1 cellular context compared by ENCODE assay signal in the genomic region with DNA sequence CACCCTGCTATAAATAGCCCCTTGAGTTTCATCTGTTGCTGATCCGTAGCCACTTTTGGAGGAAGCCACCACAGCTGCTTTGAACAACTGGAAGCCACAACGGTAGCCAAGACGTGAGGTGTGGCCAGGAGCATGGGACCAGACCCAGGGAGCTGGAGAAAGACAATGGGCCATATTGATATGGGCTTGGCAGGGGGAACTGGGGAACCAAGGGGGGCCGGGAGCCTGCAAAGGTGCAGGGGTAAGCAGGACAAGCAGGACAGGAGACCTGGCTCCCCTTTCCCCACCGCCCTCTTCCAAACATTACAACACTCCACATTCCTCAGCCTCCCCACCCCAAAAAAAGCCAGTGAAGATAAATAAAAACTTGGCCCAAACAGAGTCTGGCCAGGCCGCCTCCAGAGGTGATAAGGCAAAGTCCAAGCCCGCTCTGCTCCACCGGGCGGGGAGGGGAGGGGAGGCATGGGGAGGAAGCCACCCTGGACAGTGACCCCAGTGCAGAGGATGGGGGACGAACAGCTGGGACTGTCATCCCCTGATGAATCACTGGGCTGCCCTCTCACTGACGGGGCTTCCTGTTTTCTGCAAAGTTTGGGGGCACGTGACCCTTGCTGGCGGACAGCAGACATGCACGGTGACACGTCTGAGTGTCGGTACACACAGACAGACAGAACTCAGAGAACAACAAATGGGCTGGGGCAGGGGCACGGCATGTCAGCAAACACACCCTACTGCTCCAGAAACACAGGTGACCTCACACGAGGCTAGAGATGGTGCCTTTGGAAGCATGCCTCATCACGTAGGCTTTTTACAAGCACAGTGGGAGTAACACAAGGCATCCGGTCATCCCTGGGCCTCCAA.
TF ChIP-seq lines count a peak whose summit lies in the region.

No MANE protein-coding gene starts in this region.

TF ChIP-seq in HepG2, 621 proteins besides CTCF, POLR2A, EP300 and RAD21 (continued from another document and continues in another):
- TF ChIP-seq ZNF136 (CRISPR knock-in tag; IDR thresholded peaks at IDR 0.05; ENCODE audit: low read depth) (0 out of 2 replicates have a peak, but pooled peaks have one; percentile 63), ZNF256 (CRISPR knock-in tag; conservative IDR thresholded peaks at IDR 0.05) (0 out of 2 replicates have a peak, but pooled peaks have one; percentile 11), MAZ (IDR thresholded peaks at IDR 0.05; ENCODE audit: borderline replicate concordance, low read depth, low read length) (peak; percentile 99), MAZ (CRISPR knock-in tag; IDR thresholded peaks at IDR 0.05; ENCODE audit: low read depth) (peak; percentile 98), CENPX (CRISPR knock-in tag; IDR thresholded peaks at IDR 0.05) (no peak), FOXK1 (CRISPR knock-in tag; IDR thresholded peaks at IDR 0.05; ENCODE audit: borderline replicate concordance, low read depth) (peak; percentile 99), KMT2B (CRISPR knock-in tag; IDR thresholded peaks at IDR 0.05) (peak; percentile 71; the same call in 1 of the 2 replicates), KLF9 (CRISPR knock-in tag; IDR thresholded peaks at IDR 0.05; ENCODE audit: low read depth) (peak; percentile 96), ZNF670 (CRISPR knock-in tag; IDR thresholded peaks at IDR 0.05; ENCODE audit: borderline replicate concordance) (peak; percentile 76; the same call in 1 of the 2 replicates), ZNF549 (CRISPR knock-in tag; IDR thresholded peaks at IDR 0.05) (no peak), CREM (IDR thresholded peaks at IDR 0.05) (peak; percentile 89), CREM (CRISPR knock-in tag; IDR thresholded peaks at IDR 0.05) (no peak; the same call in 1 of the 2 replicates), DNMT3B (CRISPR knock-in tag; conservative IDR thresholded peaks at IDR 0.05) (peak; percentile 92), RBM22 (optimal IDR thresholded peaks at IDR 0.05; ENCODE audit: low read length) (no peak), ZBTB38 (CRISPR knock-in tag; IDR thresholded peaks at IDR 0.05) (peak; percentile 98), CBX1 (IDR thresholded peaks at IDR 0.05; ENCODE audit: low read depth) (peak; percentile 78), TBL1XR1 (IDR thresholded peaks at IDR 0.05; ENCODE audit: borderline replicate concordance, low read length, partially characterized antibody) (peak; percentile 90), ZNF20 (CRISPR knock-in tag; IDR thresholded peaks at IDR 0.05) (no peak), ATF7-NPFF (CRISPR knock-in tag; IDR thresholded peaks at IDR 0.05; ENCODE audit: low read depth) (peak; percentile 92; the same call in 1 of the 2 replicates), TCF7L2 (IDR thresholded peaks at IDR 0.05; ENCODE audit: low read depth, low read length) (no peak), POLR2AphosphoS5 (IDR thresholded peaks at IDR 0.05; ENCODE audit: low read depth, low read length) (peak; percentile 46)
- TF ChIP-seq, protein P1, sequence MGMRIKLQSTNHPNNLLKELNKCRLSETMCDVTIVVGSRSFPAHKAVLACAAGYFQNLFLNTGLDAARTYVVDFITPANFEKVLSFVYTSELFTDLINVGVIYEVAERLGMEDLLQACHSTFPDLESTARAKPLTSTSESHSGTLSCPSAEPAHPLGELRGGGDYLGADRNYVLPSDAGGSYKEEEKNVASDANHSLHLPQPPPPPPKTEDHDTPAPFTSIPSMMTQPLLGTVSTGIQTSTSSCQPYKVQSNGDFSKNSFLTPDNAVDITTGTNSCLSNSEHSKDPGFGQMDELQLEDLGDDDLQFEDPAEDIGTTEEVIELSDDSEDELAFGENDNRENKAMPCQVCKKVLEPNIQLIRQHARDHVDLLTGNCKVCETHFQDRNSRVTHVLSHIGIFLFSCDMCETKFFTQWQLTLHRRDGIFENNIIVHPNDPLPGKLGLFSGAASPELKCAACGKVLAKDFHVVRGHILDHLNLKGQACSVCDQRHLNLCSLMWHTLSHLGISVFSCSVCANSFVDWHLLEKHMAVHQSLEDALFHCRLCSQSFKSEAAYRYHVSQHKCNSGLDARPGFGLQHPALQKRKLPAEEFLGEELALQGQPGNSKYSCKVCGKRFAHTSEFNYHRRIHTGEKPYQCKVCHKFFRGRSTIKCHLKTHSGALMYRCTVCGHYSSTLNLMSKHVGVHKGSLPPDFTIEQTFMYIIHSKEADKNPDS (CRISPR knock-in tag; IDR thresholded peaks at IDR 0.05) = peak; percentile 99
- TF ChIP-seq, protein P2, sequence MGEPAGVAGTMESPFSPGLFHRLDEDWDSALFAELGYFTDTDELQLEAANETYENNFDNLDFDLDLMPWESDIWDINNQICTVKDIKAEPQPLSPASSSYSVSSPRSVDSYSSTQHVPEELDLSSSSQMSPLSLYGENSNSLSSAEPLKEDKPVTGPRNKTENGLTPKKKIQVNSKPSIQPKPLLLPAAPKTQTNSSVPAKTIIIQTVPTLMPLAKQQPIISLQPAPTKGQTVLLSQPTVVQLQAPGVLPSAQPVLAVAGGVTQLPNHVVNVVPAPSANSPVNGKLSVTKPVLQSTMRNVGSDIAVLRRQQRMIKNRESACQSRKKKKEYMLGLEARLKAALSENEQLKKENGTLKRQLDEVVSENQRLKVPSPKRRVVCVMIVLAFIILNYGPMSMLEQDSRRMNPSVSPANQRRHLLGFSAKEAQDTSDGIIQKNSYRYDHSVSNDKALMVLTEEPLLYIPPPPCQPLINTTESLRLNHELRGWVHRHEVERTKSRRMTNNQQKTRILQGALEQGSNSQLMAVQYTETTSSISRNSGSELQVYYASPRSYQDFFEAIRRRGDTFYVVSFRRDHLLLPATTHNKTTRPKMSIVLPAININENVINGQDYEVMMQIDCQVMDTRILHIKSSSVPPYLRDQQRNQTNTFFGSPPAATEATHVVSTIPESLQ (CRISPR knock-in tag; conservative IDR thresholded peaks at IDR 0.05) = no peak
- TF ChIP-seq, protein P3, sequence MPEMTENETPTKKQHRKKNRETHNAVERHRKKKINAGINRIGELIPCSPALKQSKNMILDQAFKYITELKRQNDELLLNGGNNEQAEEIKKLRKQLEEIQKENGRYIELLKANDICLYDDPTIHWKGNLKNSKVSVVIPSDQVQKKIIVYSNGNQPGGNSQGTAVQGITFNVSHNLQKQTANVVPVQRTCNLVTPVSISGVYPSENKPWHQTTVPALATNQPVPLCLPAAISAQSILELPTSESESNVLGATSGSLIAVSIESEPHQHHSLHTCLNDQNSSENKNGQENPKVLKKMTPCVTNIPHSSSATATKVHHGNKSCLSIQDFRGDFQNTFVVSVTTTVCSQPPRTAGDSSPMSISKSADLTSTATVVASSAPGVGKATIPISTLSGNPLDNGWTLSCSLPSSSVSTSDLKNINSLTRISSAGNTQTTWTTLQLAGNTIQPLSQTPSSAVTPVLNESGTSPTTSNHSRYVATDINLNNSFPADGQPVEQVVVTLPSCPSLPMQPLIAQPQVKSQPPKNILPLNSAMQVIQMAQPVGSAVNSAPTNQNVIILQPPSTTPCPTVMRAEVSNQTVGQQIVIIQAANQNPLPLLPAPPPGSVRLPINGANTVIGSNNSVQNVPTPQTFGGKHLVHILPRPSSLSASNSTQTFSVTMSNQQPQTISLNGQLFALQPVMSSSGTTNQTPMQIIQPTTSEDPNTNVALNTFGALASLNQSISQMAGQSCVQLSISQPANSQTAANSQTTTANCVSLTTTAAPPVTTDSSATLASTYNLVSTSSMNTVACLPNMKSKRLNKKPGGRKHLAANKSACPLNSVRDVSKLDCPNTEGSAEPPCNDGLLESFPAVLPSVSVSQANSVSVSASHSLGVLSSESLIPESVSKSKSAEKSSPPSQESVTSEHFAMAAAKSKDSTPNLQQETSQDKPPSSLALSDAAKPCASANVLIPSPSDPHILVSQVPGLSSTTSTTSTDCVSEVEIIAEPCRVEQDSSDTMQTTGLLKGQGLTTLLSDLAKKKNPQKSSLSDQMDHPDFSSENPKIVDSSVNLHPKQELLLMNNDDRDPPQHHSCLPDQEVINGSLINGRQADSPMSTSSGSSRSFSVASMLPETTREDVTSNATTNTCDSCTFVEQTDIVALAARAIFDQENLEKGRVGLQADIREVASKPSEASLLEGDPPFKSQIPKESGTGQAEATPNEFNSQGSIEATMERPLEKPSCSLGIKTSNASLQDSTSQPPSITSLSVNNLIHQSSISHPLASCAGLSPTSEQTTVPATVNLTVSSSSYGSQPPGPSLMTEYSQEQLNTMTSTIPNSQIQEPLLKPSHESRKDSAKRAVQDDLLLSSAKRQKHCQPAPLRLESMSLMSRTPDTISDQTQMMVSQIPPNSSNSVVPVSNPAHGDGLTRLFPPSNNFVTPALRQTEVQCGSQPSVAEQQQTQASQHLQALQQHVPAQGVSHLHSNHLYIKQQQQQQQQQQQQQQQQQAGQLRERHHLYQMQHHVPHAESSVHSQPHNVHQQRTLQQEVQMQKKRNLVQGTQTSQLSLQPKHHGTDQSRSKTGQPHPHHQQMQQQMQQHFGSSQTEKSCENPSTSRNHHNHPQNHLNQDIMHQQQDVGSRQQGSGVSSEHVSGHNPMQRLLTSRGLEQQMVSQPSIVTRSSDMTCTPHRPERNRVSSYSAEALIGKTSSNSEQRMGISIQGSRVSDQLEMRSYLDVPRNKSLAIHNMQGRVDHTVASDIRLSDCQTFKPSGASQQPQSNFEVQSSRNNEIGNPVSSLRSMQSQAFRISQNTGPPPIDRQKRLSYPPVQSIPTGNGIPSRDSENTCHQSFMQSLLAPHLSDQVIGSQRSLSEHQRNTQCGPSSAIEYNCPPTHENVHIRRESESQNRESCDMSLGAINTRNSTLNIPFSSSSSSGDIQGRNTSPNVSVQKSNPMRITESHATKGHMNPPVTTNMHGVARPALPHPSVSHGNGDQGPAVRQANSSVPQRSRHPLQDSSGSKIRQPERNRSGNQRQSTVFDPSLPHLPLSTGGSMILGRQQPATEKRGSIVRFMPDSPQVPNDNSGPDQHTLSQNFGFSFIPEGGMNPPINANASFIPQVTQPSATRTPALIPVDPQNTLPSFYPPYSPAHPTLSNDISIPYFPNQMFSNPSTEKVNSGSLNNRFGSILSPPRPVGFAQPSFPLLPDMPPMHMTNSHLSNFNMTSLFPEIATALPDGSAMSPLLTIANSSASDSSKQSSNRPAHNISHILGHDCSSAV (CRISPR knock-in tag; IDR thresholded peaks at IDR 0.05; ENCODE audit: borderline replicate concordance) = no peak
- TF ChIP-seq, protein P4, sequence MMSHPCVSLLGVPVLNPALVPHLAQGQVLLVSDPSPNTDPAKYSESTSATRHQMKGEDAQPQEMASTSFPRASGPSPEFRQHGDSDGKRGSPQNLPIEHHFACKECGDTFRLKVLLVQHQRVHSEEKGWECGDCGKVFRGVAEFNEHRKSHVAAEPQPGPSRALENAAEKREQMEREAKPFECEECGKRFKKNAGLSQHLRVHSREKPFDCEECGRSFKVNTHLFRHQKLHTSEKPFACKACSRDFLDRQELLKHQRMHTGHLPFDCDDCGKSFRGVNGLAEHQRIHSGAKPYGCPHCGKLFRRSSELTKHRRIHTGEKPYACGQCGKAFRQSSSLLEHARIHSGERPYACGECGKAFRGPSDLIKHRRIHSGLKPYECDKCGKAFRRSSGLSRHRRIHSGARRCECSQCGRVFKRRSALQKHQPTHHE (CRISPR knock-in tag; IDR thresholded peaks at IDR 0.05; ENCODE audit: borderline replicate concordance) = peak; percentile 75
- TF ChIP-seq, protein P5, sequence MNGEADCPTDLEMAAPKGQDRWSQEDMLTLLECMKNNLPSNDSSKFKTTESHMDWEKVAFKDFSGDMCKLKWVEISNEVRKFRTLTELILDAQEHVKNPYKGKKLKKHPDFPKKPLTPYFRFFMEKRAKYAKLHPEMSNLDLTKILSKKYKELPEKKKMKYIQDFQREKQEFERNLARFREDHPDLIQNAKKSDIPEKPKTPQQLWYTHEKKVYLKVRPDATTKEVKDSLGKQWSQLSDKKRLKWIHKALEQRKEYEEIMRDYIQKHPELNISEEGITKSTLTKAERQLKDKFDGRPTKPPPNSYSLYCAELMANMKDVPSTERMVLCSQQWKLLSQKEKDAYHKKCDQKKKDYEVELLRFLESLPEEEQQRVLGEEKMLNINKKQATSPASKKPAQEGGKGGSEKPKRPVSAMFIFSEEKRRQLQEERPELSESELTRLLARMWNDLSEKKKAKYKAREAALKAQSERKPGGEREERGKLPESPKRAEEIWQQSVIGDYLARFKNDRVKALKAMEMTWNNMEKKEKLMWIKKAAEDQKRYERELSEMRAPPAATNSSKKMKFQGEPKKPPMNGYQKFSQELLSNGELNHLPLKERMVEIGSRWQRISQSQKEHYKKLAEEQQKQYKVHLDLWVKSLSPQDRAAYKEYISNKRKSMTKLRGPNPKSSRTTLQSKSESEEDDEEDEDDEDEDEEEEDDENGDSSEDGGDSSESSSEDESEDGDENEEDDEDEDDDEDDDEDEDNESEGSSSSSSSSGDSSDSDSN (CRISPR knock-in tag; IDR thresholded peaks at IDR 0.05) = peak; percentile 84
- TF ChIP-seq, protein P6, sequence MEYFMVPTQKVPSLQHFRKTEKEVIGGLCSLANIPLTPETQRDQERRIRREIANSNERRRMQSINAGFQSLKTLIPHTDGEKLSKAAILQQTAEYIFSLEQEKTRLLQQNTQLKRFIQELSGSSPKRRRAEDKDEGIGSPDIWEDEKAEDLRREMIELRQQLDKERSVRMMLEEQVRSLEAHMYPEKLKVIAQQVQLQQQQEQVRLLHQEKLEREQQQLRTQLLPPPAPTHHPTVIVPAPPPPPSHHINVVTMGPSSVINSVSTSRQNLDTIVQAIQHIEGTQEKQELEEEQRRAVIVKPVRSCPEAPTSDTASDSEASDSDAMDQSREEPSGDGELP (IDR thresholded peaks at IDR 0.05; ENCODE audit: borderline replicate concordance, low read depth) = peak; percentile 99
- TF ChIP-seq, protein P7, sequence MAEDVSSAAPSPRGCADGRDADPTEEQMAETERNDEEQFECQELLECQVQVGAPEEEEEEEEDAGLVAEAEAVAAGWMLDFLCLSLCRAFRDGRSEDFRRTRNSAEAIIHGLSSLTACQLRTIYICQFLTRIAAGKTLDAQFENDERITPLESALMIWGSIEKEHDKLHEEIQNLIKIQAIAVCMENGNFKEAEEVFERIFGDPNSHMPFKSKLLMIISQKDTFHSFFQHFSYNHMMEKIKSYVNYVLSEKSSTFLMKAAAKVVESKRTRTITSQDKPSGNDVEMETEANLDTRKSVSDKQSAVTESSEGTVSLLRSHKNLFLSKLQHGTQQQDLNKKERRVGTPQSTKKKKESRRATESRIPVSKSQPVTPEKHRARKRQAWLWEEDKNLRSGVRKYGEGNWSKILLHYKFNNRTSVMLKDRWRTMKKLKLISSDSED (CRISPR knock-in tag; IDR thresholded peaks at IDR 0.05) = 0 out of 2 replicates have a peak, but pooled peaks have one; percentile 73
- TF ChIP-seq, protein P8, sequence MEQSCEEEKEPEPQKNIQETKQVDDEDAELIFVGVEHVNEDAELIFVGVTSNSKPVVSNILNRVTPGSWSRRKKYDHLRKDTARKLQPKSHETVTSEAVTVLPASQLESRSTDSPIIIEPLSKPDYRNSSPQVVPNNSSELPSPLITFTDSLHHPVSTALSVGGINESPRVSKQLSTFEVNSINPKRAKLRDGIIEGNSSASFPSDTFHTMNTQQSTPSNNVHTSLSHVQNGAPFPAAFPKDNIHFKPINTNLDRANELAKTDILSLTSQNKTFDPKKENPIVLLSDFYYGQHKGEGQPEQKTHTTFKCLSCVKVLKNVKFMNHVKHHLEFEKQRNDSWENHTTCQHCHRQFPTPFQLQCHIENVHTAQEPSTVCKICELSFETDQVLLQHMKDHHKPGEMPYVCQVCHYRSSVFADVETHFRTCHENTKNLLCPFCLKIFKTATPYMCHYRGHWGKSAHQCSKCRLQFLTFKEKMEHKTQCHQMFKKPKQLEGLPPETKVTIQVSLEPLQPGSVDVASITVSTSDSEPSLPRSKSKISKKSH (CRISPR knock-in tag; IDR thresholded peaks at IDR 0.05; ENCODE audit: borderline replicate concordance) = peak; percentile 88; the same call in 1 of the 2 replicates
